ENCODE assay signal across 17 cellular contexts in the genomic region with DNA sequence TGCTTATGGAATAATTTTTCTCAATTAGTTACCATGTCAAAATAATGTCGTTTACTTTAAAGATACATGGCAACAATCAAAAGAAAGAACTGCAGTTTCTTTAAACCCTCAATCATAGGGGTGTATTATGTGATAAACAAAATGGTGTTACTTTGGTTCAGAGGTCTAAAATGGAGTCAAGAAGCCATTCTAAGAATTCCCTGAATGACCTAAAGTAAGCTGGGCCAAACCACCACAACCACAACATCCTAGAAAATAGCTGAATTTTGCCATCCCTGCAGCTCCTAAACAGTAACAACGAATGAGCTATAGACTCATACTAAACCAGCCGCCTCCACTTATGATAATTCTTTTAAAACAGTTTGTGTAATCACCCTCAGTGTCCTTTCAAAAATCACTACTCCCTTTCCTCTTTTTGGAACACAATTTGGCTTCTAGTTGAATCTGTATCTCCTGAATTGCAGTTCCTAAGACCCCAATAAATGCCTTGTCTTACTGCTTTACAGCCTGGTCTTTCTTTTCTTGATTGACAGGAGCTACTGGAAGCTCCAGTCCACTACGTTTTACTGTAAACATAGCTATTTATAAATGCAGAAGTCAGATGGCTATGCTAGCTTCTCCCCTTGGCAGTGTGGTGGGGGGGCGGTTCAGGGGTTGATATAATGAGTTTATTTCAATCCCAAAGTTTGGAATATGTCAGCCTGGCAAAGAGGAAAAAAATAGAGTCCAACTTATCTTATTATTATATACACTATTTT.
"Had no signal": no experiment of that assay in that cellular context is flagged by ENCODE, and none has a peak within 500 bp of the region (broad histone marks: within the 10 kb centered on the region; RNA-seq: fewer than 3 reads in every experiment).

No MANE protein-coding gene starts in this region.

- H3K4me1 ChIP-seq: lower lobe of right lung, tibial artery, uterus had no signal

- DNase-seq: activated naive CD4-positive, alpha-beta T cell; activated T-cell treated with anti-CD3 and anti-CD28 coated beads for 4 hours; aorta; endodermal cell; left colon; lower lobe of right lung; midbrain; naive B cell; posterior cingulate gyrus; stimulated activated CD4-positive, alpha-beta T cell treated with anti-CD3 and anti-CD28 coated beads, Interleukin-15, amount 100 ng/mL, for 24 hours; stimulated activated CD4-positive, alpha-beta T cell treated with anti-CD3 and anti-CD28 coated beads, Interleukin-4, amount 100 ng/mL, for 1 hour; stimulated activated naive CD4-positive, alpha-beta T cell; tibial artery; uterus had no signal

- H3K4me3 ChIP-seq: cardiac muscle cell, lower lobe of right lung, tibial artery, uterus had no signal

- H3K27me3 ChIP-seq: cardiac muscle cell, tibial artery, uterus had no signal

- H3K27ac ChIP-seq: cardiac muscle cell, lower lobe of right lung, tibial artery, uterus had no signal

- ATAC-seq: activated CD4-positive, CD25-positive, alpha-beta regulatory T cell treated with anti-CD3 and anti-CD28 coated beads, Interleukin-2, amount 50 U/mL, for 24 hours; left colon; lower lobe of right lung had no signal

- H3K36me3 ChIP-seq: cardiac muscle cell, lower lobe of right lung, tibial artery, uterus had no signal

- FAIRE-seq: islet of Langerhans had no signal

- H3K9me3 ChIP-seq: lower lobe of right lung, tibial artery, uterus had no signal
